Comparison of ENCODE assay signal across 17 cellular contexts in the genomic region with DNA sequence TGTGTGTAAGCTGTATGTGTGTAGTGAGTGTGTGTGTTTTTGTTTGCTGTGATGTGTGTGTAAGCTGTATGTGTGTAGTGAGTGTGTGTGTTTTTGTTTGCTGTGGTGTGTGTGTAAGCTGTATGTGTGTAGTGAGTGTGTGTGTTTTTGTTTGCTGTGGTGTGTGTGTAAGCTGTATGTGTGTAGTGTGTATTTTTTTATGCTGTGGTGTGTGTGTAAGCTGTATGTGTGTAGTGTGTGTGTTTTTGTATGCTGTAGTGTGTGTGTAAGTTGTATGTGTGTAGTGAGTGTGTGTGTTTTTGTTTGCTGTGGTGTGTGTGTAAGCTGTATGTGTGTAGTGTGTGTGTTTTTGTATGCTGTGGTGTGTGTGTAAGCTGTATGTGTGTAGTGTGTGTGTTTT. TPM values are rescaled to one million over a fixed set of nuclear protein-coding genes. Genes with fewer than 3 reads are reported as not detected.
"Had no signal": no experiment of that assay in that cellular context is flagged by ENCODE, and none has a peak within 500 bp of the region (broad histone marks: within the 10 kb centered on the region; RNA-seq: fewer than 3 reads in every experiment).

No MANE protein-coding gene starts in this region.

RNA-seq across cellular contexts. Expression of gene SPAAR, which starts 4.1 kb away (rescaled TPM):
- polyA plus RNA-seq: keratinocyte had no signal

RNA-seq across cellular contexts. Expression of gene HRCT1, which starts 7.4 kb away (rescaled TPM):
- total RNA-seq: cerebellum had no signal
- polyA plus RNA-seq: keratinocyte had no signal

RNA-seq across cellular contexts. Expression of gene OR13J1, which starts 43.2 kb away (rescaled TPM):
- total RNA-seq: cerebellum, dermis blood vessel endothelial cell, dorsolateral prefrontal cortex, esophagus mucosa, esophagus squamous epithelium, gastroesophageal sphincter, heart right ventricle, left colon, left lobe of liver, left ventricle myocardium superior, lower leg skin, lower lobe of right lung, lung microvascular endothelial cell, mesenteric fat pad, mesothelial cell of epicardium, mucosa of descending colon had no signal
- polyA plus RNA-seq: heart right ventricle, keratinocyte had no signal

RNA-seq across cellular contexts. Expression of gene OR2S2, which starts 44.5 kb away (rescaled TPM):
- total RNA-seq: cerebellum, dermis blood vessel endothelial cell, esophagus mucosa, esophagus squamous epithelium, gastroesophageal sphincter, heart right ventricle, left colon, left lobe of liver, left ventricle myocardium superior, lower leg skin, lower lobe of right lung, lung microvascular endothelial cell, mesenteric fat pad, mesothelial cell of epicardium, mucosa of descending colon had no signal
- polyA plus RNA-seq: heart right ventricle, keratinocyte had no signal
